ENCODE assay signal across 1 cellular context in the genomic region with DNA sequence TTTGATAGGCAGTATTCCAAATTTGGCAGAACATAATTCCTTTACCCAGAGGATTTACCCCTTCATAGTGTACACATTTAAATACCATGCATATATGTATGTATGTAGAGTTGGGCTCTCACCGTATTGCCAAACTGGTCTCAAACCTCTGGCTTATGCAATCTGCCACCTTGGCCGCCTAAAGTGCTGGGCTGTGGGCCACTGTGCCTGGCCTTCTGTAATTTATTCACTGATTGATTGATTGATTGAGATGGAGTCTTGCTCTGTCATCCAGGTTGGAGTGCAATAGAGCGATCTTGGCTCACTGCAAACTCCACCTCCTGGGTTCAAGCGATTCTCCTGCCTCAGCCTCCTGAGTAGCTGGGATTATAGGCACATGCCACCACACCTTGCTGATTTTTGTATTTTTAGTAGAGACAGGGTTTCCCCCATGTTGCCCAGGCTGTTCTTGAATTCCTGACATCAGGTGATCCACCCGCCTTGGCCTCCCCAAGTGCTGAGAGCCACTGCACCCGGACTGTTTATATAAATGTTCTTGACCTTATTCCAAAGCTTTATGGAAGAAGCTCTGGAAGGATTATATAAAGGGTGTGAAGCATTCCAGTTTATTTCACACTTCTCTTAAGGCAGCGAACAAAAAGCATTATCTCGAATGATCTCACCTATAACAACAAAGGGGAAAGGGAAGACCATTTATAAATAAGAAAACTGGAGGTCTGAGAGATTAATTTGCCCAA.
TF ChIP-seq lines count a peak whose summit lies in the region.

No MANE protein-coding gene starts in this region.

TF ChIP-seq in GM23338, 12 proteins besides CTCF, POLR2A, EP300 and RAD21 (continued from another document):
- TF ChIP-seq, protein P1, sequence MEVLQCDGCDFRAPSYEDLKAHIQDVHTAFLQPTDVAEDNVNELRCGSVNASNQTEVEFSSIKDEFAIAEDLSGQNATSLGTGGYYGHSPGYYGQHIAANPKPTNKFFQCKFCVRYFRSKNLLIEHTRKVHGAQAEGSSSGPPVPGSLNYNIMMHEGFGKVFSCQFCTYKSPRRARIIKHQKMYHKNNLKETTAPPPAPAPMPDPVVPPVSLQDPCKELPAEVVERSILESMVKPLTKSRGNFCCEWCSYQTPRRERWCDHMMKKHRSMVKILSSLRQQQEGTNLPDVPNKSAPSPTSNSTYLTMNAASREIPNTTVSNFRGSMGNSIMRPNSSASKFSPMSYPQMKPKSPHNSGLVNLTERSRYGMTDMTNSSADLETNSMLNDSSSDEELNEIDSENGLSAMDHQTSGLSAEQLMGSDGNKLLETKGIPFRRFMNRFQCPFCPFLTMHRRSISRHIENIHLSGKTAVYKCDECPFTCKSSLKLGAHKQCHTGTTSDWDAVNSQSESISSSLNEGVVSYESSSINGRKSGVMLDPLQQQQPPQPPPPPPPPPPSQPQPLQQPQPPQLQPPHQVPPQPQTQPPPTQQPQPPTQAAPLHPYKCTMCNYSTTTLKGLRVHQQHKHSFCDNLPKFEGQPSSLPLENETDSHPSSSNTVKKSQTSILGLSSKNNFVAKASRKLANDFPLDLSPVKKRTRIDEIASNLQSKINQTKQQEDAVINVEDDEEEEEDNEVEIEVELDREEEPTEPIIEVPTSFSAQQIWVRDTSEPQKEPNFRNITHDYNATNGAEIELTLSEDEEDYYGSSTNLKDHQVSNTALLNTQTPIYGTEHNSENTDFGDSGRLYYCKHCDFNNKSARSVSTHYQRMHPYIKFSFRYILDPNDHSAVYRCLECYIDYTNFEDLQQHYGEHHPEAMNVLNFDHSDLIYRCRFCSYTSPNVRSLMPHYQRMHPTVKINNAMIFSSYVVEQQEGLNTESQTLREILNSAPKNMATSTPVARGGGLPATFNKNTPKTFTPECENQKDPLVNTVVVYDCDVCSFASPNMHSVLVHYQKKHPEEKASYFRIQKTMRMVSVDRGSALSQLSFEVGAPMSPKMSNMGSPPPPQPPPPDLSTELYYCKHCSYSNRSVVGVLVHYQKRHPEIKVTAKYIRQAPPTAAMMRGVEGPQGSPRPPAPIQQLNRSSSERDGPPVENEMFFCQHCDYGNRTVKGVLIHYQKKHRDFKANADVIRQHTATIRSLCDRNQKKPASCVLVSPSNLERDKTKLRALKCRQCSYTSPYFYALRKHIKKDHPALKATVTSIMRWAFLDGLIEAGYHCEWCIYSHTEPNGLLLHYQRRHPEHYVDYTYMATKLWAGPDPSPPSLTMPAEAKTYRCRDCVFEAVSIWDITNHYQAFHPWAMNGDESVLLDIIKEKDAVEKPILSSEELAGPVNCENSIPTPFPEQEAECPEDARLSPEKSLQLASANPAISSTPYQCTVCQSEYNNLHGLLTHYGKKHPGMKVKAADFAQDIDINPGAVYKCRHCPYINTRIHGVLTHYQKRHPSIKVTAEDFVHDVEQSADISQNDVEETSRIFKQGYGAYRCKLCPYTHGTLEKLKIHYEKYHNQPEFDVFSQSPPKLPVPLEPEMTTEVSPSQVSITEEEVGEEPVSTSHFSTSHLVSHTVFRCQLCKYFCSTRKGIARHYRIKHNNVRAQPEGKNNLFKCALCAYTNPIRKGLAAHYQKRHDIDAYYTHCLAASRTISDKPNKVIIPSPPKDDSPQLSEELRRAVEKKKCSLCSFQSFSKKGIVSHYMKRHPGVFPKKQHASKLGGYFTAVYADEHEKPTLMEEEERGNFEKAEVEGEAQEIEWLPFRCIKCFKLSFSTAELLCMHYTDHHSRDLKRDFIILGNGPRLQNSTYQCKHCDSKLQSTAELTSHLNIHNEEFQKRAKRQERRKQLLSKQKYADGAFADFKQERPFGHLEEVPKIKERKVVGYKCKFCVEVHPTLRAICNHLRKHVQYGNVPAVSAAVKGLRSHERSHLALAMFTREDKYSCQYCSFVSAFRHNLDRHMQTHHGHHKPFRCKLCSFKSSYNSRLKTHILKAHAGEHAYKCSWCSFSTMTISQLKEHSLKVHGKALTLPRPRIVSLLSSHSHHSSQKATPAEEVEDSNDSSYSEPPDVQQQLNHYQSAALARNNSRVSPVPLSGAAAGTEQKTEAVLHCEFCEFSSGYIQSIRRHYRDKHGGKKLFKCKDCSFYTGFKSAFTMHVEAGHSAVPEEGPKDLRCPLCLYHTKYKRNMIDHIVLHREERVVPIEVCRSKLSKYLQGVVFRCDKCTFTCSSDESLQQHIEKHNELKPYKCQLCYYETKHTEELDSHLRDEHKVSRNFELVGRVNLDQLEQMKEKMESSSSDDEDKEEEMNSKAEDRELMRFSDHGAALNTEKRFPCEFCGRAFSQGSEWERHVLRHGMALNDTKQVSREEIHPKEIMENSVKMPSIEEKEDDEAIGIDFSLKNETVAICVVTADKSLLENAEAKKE (CRISPR knock-in tag; IDR thresholded peaks at IDR 0.05), result no peak
- TF ChIP-seq EZH2 (IDR thresholded peaks at IDR 0.05; ENCODE audit: low read depth, unreplicated experiment) (no peak), NANOG (IDR thresholded peaks at IDR 0.05; ENCODE audit: borderline replicate concordance) (no peak), ZNF114 (CRISPR knock-in tag; IDR thresholded peaks at IDR 0.05) (no peak), ZNF331 (CRISPR knock-in tag; IDR thresholded peaks at IDR 0.05; ENCODE audit: low read depth) (no peak)
